In the genomic region with DNA sequence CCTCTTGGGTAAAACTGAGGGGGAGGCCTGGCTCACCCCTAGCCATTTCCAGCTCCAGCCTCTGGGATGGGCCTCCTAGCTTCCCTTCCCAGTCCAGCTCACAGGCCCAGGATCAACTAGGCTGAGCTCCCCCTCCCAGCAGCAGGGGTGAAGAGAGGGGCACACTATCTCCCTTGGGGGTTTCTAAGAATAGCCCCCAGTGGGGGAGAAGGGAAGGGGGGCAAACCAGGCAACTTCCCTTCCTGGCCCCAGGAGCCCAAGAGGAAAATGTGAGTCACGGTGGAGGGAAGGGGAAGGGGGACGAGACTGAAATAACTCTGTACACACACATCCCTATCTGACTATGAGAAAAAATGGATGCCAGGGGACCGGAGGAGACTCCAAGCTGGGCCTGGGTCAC, we compare ENCODE assay signal across 13 cellular contexts. TPM values are rescaled to one million over a fixed set of nuclear protein-coding genes. Genes with fewer than 3 reads are reported as not detected.
A peak's percentile ranks its signal among the peaks of the same experiment; 100 is the strongest.
DNase-seq lines count a peak whose midpoint lies in the region; ATAC-seq, FAIRE-seq and TF ChIP-seq lines count a peak whose summit lies in the region.
"Had no signal": no experiment of that assay in that cellular context is flagged by ENCODE, and none has a peak within 500 bp of the region (broad histone marks: within the 10 kb centered on the region; RNA-seq: fewer than 3 reads in every experiment).

No MANE protein-coding gene starts in this region.

- no peak for TF ChIP-seq RAD21 in liver (IDR thresholded peaks at IDR 0.05)
- no peak for TF ChIP-seq RAD21 in HepG2 (CRISPR knock-in tag; IDR thresholded peaks at IDR 0.05)

- no peaks in the 10 kb centered on the region for H3K9me3 Mint-ChIP-seq in CD4-positive, alpha-beta memory T cell
- H3K9me3 Mint-ChIP-seq in CD8-positive, alpha-beta T cell = no peaks in the 10 kb centered on the region
- H3K9me3 Mint-ChIP-seq: neural progenitor cell had no signal

- TF ChIP-seq CTCF in liver (IDR thresholded peaks at IDR 0.05; ENCODE audit: low read depth, low read length, missing input control) (no peak), HepG2 (CRISPR knock-in tag; IDR thresholded peaks at IDR 0.05) (no peak), colonic mucosa (IDR thresholded peaks at IDR 0.05) (no peak)
- no peak for TF ChIP-seq CTCF in CD8-positive, alpha-beta T cell (IDR thresholded peaks at IDR 0.05)

- H3K4me3 ChIP-seq in liver (ENCODE audit: low read depth in 1 of 3, low read length in 3 of 3) = no peak overlapping the region
- H3K4me3 ChIP-seq in HepG2 (replicated peaks in 1 of 3; ENCODE audit: insufficient read depth in 1 of 3, low read depth in 2 of 3, low read length in 3 of 3) = no peak overlapping the region
- no peak overlapping the region for H3K4me3 ChIP-seq in colonic mucosa
- no peak overlapping the region for H3K4me3 ChIP-seq in mesodermal cell (ENCODE audit: extremely low read depth, insufficient read depth, low read length, poor library complexity, severe bottlenecking)
- no peak overlapping the region for H3K4me3 ChIP-seq in aorta (ENCODE audit: low read length in 2 of 2)
- H3K4me3 ChIP-seq in CD4-positive, alpha-beta memory T cell (ENCODE audit: low read length in 2 of 2) = no peak overlapping the region
- H3K4me3 ChIP-seq in CD8-positive, alpha-beta T cell (ENCODE audit: low read depth, low read length) = no peak overlapping the region
- H3K4me3 ChIP-seq: A549, HAP-1, neural progenitor cell had no signal

- POLR2A ChIA-PET in HepG2 (lab: Yijun Ruan, JAX) = interaction anchor here (2.2 kb wide), 1 partner anchor 86 kb away, joined by 5 read pairs; a partner anchor contains a TSS
- POLR2A ChIA-PET in CD4-positive, alpha-beta memory T cell (lab: Charles Lee; ENCODE audit: partially characterized antibody) = no interaction called here
- POLR2A ChIA-PET in CD8-positive, alpha-beta T cell (lab: Charles Lee) = interaction anchor here (0.6 kb wide), 1 partner anchor 26 kb away, joined by 3 read pairs; no protein-coding TSS in a partner anchor

- peaks cover 0 to 11% of the 10 kb centered on the region in 2 donors for H3K27me3 Mint-ChIP-seq in CD4-positive, alpha-beta memory T cell
- H3K27me3 Mint-ChIP-seq in CD8-positive, alpha-beta T cell (ENCODE audit: low read depth) = peaks cover 5% of the 10 kb centered on the region

- 68% methylated on average over 3 of the region's 3 CpGs for WGBS in liver
- WGBS in HepG2 (ENCODE audit: low lambda C conversion rate) = 95% methylated on average over 3 of the region's 3 CpGs
- WGBS in mesodermal cell (ENCODE audit: insufficient coverage in 2 of 2), 2 experiments = 100% methylated on average over 1 of the region's 3 CpGs; no CpG with 5 or more reads in 1 of the 2 experiments
- 0 to 3% methylated on average over 3 of the region's 3 CpGs for WGBS in aorta, 2 donors

- FAIRE-seq in HepG2 (lab: Jason Lieb, UNC) = no peak
- FAIRE-seq: A549 had no signal

- no peak for TF ChIP-seq EP300 in HepG2 (IDR thresholded peaks at IDR 0.05; ENCODE audit: low read depth in 2 of 2, low read length in 2 of 2)
- no peak for TF ChIP-seq EP300 in HepG2 (CRISPR knock-in tag; IDR thresholded peaks at IDR 0.05; ENCODE audit: borderline replicate concordance)

- no peaks in the 10 kb centered on the region for H4K20me1 ChIP-seq in HepG2 (ENCODE audit: insufficient read depth, low read length)

- H3K9ac ChIP-seq in liver (ENCODE audit: low read depth in 1 of 2, low read length in 2 of 2) (no peak overlapping the region), HepG2 (ENCODE audit: insufficient read depth, low read depth, low read length) (no peak overlapping the region), colonic mucosa (ENCODE audit: low read depth in 2 of 2, low read length in 2 of 2) (peak overlapping the region in 1 of 2 donors; percentile 36)
- H3K9ac ChIP-seq: neural progenitor cell had no signal

- CTCF ChIA-PET in HepG2 (lab: Yijun Ruan, JAX; ENCODE audit: low intra/inter-chr PET ratio, low total read pairs) = no interaction called here
- CTCF ChIA-PET in CD4-positive, alpha-beta memory T cell (lab: Charles Lee; ENCODE audit: partially characterized antibody) = interaction anchor here (1.2 to 3.1 kb wide), 2 partner anchors 15 to 27 kb away, joined by 7 to 22 read pairs; no protein-coding TSS in a partner anchor
- CTCF ChIA-PET in CD8-positive, alpha-beta T cell (lab: Charles Lee) = interaction anchor here (3.5 kb wide), 1 partner anchor 15 kb away, joined by 24 read pairs; no protein-coding TSS in a partner anchor

- H3K36me3 ChIP-seq in liver (ENCODE audit: control insufficient read depth in 4 of 4, insufficient read depth in 3 of 4, low read depth in 1 of 4, low read length in 3 of 4) (peaks cover 0 to 17% (median 7%) of the 10 kb centered on the region in 4 donors), HepG2 (replicated peaks in 1 of 2; ENCODE audit: control insufficient read depth in 1 of 2, insufficient read depth in 2 of 2, low read length in 2 of 2) (peaks cover 5 to 18% of the 10 kb centered on the region in 2 experiments; a peak in 4 of 5 replicates), colonic mucosa (peaks cover 4% of the 10 kb centered on the region), mesodermal cell (ENCODE audit: control insufficient read depth, insufficient read depth, low read length) (peaks cover 30% of the 10 kb centered on the region), aorta (ENCODE audit: control insufficient read depth in 1 of 2, insufficient read depth in 2 of 2, low read length in 1 of 2) (peaks cover 0 to 6% of the 10 kb centered on the region in 2 donors)
- no peaks in the 10 kb centered on the region for H3K36me3 ChIP-seq in CD4-positive, alpha-beta memory T cell (ENCODE audit: insufficient read depth, low read length)
- H3K36me3 ChIP-seq in CD8-positive, alpha-beta T cell (ENCODE audit: insufficient read depth, low read length) = no peaks in the 10 kb centered on the region
- H3K36me3 ChIP-seq: HAP-1, neural progenitor cell had no signal

- H3K79me2 ChIP-seq in HepG2 (ENCODE audit: insufficient read depth, low read length) = no peaks in the 10 kb centered on the region

- H3K27ac ChIP-seq in liver (ENCODE audit: low read depth in 1 of 2, low read length in 2 of 2) = no peak overlapping the region
- no peak overlapping the region for H3K27ac ChIP-seq in HepG2 (ENCODE audit: extremely low read length, insufficient read depth, low read length)
- peak overlapping the region; percentile 33 for H3K27ac ChIP-seq in colonic mucosa
- peak overlapping the region; percentile 67 for H3K27ac ChIP-seq in mesodermal cell (ENCODE audit: low read depth, low read length, severe bottlenecking)
- peak overlapping the region; percentile 44 to 77 for H3K27ac ChIP-seq in aorta (ENCODE audit: low read depth in 1 of 2, low read length in 2 of 2)
- no peak overlapping the region for H3K27ac ChIP-seq in CD4-positive, alpha-beta memory T cell (ENCODE audit: low read depth, low read length)
- H3K27ac ChIP-seq in CD8-positive, alpha-beta T cell (ENCODE audit: low read depth, low read length) = no peak overlapping the region
- H3K27ac ChIP-seq: A549, neural progenitor cell had no signal

- no peaks in the 10 kb centered on the region for H3K4me1 Mint-ChIP-seq in CD4-positive, alpha-beta memory T cell
- H3K4me1 Mint-ChIP-seq in CD8-positive, alpha-beta T cell (ENCODE audit: low read depth) = no peaks in the 10 kb centered on the region
- H3K4me1 Mint-ChIP-seq: activated CD8-positive, alpha-beta memory T cell treated with anti-CD3 and anti-CD28 coated beads, Interleukin-2, amount 10 ng/mL, durations not matched to agents 7 days and 5 days had no signal

- no peaks in the 10 kb centered on the region for H3K9me3 ChIP-seq in liver (ENCODE audit: control insufficient read depth in 4 of 4, low read length in 3 of 4)
- H3K9me3 ChIP-seq in HepG2 (ENCODE audit: low read length) = no peaks in the 10 kb centered on the region
- H3K9me3 ChIP-seq in colonic mucosa = no peaks in the 10 kb centered on the region
- H3K9me3 ChIP-seq in mesodermal cell (ENCODE audit: control insufficient read depth, low read length) = no peaks in the 10 kb centered on the region
- no peaks in the 10 kb centered on the region for H3K9me3 ChIP-seq in aorta (ENCODE audit: control insufficient read depth, low read length)
- H3K9me3 ChIP-seq in CD4-positive, alpha-beta memory T cell (ENCODE audit: control insufficient read depth in 1 of 2, low read length in 2 of 2) = no peaks in the 10 kb centered on the region
- H3K9me3 ChIP-seq in CD8-positive, alpha-beta T cell (ENCODE audit: low read length) = no peaks in the 10 kb centered on the region
- H3K9me3 ChIP-seq: A549, HAP-1 had no signal

- no peak overlapping the region for H2AFZ ChIP-seq in HepG2 (ENCODE audit: low read length)
- H2AFZ ChIP-seq: neural progenitor cell had no signal

- TF ChIP-seq POLR2A in HepG2 (IDR thresholded peaks at IDR 0.05; ENCODE audit: insufficient read depth in 1 of 2, low read depth in 2 of 2, low read length in 2 of 2) = no peak

- intact Hi-C loops in HepG2 (cut with micrococcal nuclease; ENCODE audit: unreplicated experiment) = no loop called here
- intact Hi-C loops in colonic mucosa (cut with DNase I) = no loop called here
- intact Hi-C loops in aorta (cut with DNase I) = no loop called here
- intact Hi-C loops in CD4-positive, alpha-beta memory T cell (cut with micrococcal nuclease) = no loop called here
- intact Hi-C loops in CD8-positive, alpha-beta T cell (cut with DNase I, micrococcal nuclease) = no loop called here

- H3K4me2 ChIP-seq in HepG2 (ENCODE audit: low read depth, low read length) = no peak overlapping the region
- H3K4me2 ChIP-seq: A549, neural progenitor cell had no signal

- H3K27me3 ChIP-seq in liver (ENCODE audit: control insufficient read depth in 4 of 4, insufficient read depth in 4 of 4, low read length in 3 of 4) (no peaks in the 10 kb centered on the region), HepG2 (ENCODE audit: control insufficient read depth in 1 of 2, insufficient read depth in 2 of 2, low read length in 2 of 2) (no peaks in the 10 kb centered on the region; a peak in 1 of 5 replicates), colonic mucosa (no peaks in the 10 kb centered on the region), aorta (ENCODE audit: control insufficient read depth in 1 of 2, insufficient read depth in 2 of 2, low read length in 1 of 2) (no peaks in the 10 kb centered on the region)
- H3K27me3 ChIP-seq in CD4-positive, alpha-beta memory T cell (ENCODE audit: insufficient read depth, low read length) = no peaks in the 10 kb centered on the region
- no peaks in the 10 kb centered on the region for H3K27me3 ChIP-seq in CD8-positive, alpha-beta T cell (ENCODE audit: insufficient read depth, low read length)
- H3K27me3 ChIP-seq: neural progenitor cell had no signal

- no peaks in the 10 kb centered on the region for H3K36me3 Mint-ChIP-seq in CD4-positive, alpha-beta memory T cell
- no peaks in the 10 kb centered on the region for H3K36me3 Mint-ChIP-seq in CD8-positive, alpha-beta T cell
- H3K36me3 Mint-ChIP-seq: activated CD8-positive, alpha-beta memory T cell treated with anti-CD3 and anti-CD28 coated beads, Interleukin-2, amount 10 ng/mL, durations not matched to agents 7 days and 5 days had no signal

- H3K4me1 ChIP-seq in liver (ENCODE audit: control insufficient read depth in 4 of 4, insufficient read depth in 4 of 4, low read length in 3 of 4) (no peaks in the 10 kb centered on the region), HepG2 (ENCODE audit: insufficient read depth, low read length) (no peaks in the 10 kb centered on the region), colonic mucosa (peaks cover 22% of the 10 kb centered on the region), mesodermal cell (ENCODE audit: control insufficient read depth, insufficient read depth, low read length, poor library complexity, severe bottlenecking) (peaks cover 14% of the 10 kb centered on the region), aorta (ENCODE audit: control insufficient read depth in 1 of 2, insufficient read depth in 2 of 2, low read length in 2 of 2) (peaks cover 0 to 3% of the 10 kb centered on the region in 2 donors)
- H3K4me1 ChIP-seq in CD4-positive, alpha-beta memory T cell (ENCODE audit: insufficient read depth, low read length) = no peaks in the 10 kb centered on the region
- no peaks in the 10 kb centered on the region for H3K4me1 ChIP-seq in CD8-positive, alpha-beta T cell (ENCODE audit: insufficient read depth, low read length)
- H3K4me1 ChIP-seq: A549, HAP-1, neural progenitor cell had no signal

- DNase-seq in HepG2 (ENCODE audit: low spot score) = no peak
- DNase-seq in colonic mucosa = no peak
- DNase-seq in aorta = peak; percentile 88 to 89
- no peak for DNase-seq in CD4-positive, alpha-beta memory T cell
- DNase-seq in CD8-positive, alpha-beta T cell = no peak
- no peak for DNase-seq in NCI-H187 (lab: John Stamatoyannopoulos, UW)
- DNase-seq: activated CD8-positive, alpha-beta memory T cell treated with anti-CD3 and anti-CD28 coated beads, Interleukin-2, amount 10 ng/mL, durations not matched to agents 7 days and 5 days; RPMI8226 had no signal

- in situ Hi-C loops in HepG2 (cut with HindIII; ENCODE audit: extremely low pct_ligation_motif_present, low pct_unique_long_range_greater_than_20kb) = no loop called here

- BruUV-seq in HepG2 (replicated peaks; lab: Mats Ljungman, UMichigan) = no TSS peak

- H3K27ac Mint-ChIP-seq in CD4-positive, alpha-beta memory T cell = no peak overlapping the region
- no peak overlapping the region for H3K27ac Mint-ChIP-seq in CD8-positive, alpha-beta T cell
- H3K27ac Mint-ChIP-seq: activated CD8-positive, alpha-beta memory T cell treated with anti-CD3 and anti-CD28 coated beads, Interleukin-2, amount 10 ng/mL, durations not matched to agents 7 days and 5 days; neural progenitor cell had no signal

- no peak for ATAC-seq in HepG2
- ATAC-seq in aorta (ENCODE audit: low FRiP score) = peak; percentile 86
- ATAC-seq in CD8-positive, alpha-beta T cell = no peak
- ATAC-seq: A549; activated CD8-positive, alpha-beta memory T cell treated with anti-CD3 and anti-CD28 coated beads, Interleukin-2, amount 10 ng/mL, durations not matched to agents 7 days and 5 days had no signal

- H3K4me3 Mint-ChIP-seq in CD4-positive, alpha-beta memory T cell = no peak overlapping the region
- no peak overlapping the region for H3K4me3 Mint-ChIP-seq in CD8-positive, alpha-beta T cell
- H3K4me3 Mint-ChIP-seq: activated CD8-positive, alpha-beta memory T cell treated with anti-CD3 and anti-CD28 coated beads, Interleukin-2, amount 10 ng/mL, durations not matched to agents 7 days and 5 days; neural progenitor cell had no signal

RNA-seq across cellular contexts. Expression of a gene that starts 9.0 kb away (rescaled TPM):
- total RNA-seq in liver = 10 to 100 TPM; 12.7 to 30.5 TPM
- 1 to 10 TPM; 4.3 to 8.2 TPM for polyA plus RNA-seq in liver
- 6.8 and 10.6 TPM in 2 replicates for total RNA-seq in HepG2 (2016; rRNA removed; fragmentation: Illumina TruSeq; extraction: Trizol)
- total RNA-seq in HepG2 (2016; cell fraction: cytosol; rRNA removed; fragmentation: Illumina TruSeq; extraction: Trizol; ENCODE audit: low read depth) = 1.0 and 1.9 TPM in 2 replicates
- 6.2 and 13.4 TPM in 2 replicates for total RNA-seq in HepG2 (2016; cell fraction: insoluble cytoplasmic fraction; rRNA removed; fragmentation: Illumina TruSeq; extraction: Trizol)
- total RNA-seq in HepG2 (2016; cell fraction: membrane; rRNA removed; fragmentation: Illumina TruSeq; extraction: Trizol) = 4.6 and 4.7 TPM in 2 replicates
- total RNA-seq in HepG2 (2016; cell fraction: nucleus; rRNA removed; fragmentation: Illumina TruSeq; extraction: Trizol) = 14.5 and 16.8 TPM in 2 replicates
- polyA plus RNA-seq in HepG2 (2011; rRNA removed) = 11.8 and 15.4 TPM in 2 replicates
- polyA plus RNA-seq in HepG2 (2011; cell fraction: cytosol; rRNA removed) = 9.2 and 11.5 TPM in 2 replicates
- polyA plus RNA-seq in HepG2 (2011; cell fraction: nucleus; rRNA removed) = 54.8 and 59.8 TPM in 2 replicates
- 9.1 and 10.5 TPM in 2 replicates for polyA plus RNA-seq in HepG2 (2012)
- 0.58 and 0.87 TPM in 2 replicates for polyA plus RNA-seq in HepG2 (2016; cell fraction: cytosol; fragmentation: Illumina TruSeq; extraction: Trizol; ENCODE audit: low read depth)
- polyA plus RNA-seq in HepG2 (2016; cell fraction: insoluble cytoplasmic fraction; fragmentation: Illumina TruSeq; extraction: Trizol; ENCODE audit: low read depth) = 4.3 and 5.7 TPM in 2 replicates
- polyA plus RNA-seq in HepG2 (2016; cell fraction: membrane; fragmentation: Illumina TruSeq; extraction: Trizol; ENCODE audit: low read depth) = 1.6 and 2.5 TPM in 2 replicates
- 29.2 and 33.7 TPM in 2 replicates for polyA plus RNA-seq in HepG2 (2016; cell fraction: nucleus; fragmentation: Illumina TruSeq; extraction: Trizol; ENCODE audit: insufficient read depth, low read depth)
- 48.0 and 70.3 TPM in 2 replicates for polyA minus RNA-seq in HepG2 (2011; rRNA and poly(A)+ RNA removed; ENCODE audit: low replicate concordance)
- polyA minus RNA-seq in HepG2 (2011; cell fraction: cytosol; rRNA and poly(A)+ RNA removed) = 17.7 and 22.5 TPM in 2 replicates
- polyA minus RNA-seq in HepG2 (2011; cell fraction: nucleus; rRNA and poly(A)+ RNA removed) = 21.5 and 22.5 TPM in 2 replicates
- total RNA-seq in colonic mucosa = 100 to 1,000 TPM in 1 of 2 donors, 10 to 100 TPM in 1; 84.7 to 121 TPM
- polyA plus RNA-seq in mesodermal cell (2013, experiment 1 of 2) = 40.1 TPM
- 33.0 TPM for polyA plus RNA-seq in mesodermal cell (2013, experiment 2 of 2)
- 10 to 100 TPM; 85.1 to 89.7 TPM for total RNA-seq in aorta
- polyA plus RNA-seq in aorta = 10 to 100 TPM; 12.9 to 67.5 TPM
- not detected for total RNA-seq in CD4-positive, alpha-beta memory T cell
- not detected for polyA plus RNA-seq in CD4-positive, alpha-beta memory T cell
- total RNA-seq in CD8-positive, alpha-beta T cell = not detected

RNA-seq across cellular contexts. Expression of a gene that starts 38.4 kb away (rescaled TPM):
- total RNA-seq in liver = 1 to 10 TPM; 1.4 to 1.9 TPM
- under 1 TPM; 0.92 to 0.93 TPM for polyA plus RNA-seq in liver
- 0.29 TPM in 1 of 2 replicates, not detected in the other for total RNA-seq in HepG2 (2016; rRNA removed; fragmentation: Illumina TruSeq; extraction: Trizol)
- total RNA-seq in HepG2 (2016; cell fraction: cytosol; rRNA removed; fragmentation: Illumina TruSeq; extraction: Trizol; ENCODE audit: low read depth) = not detected in 2 replicates
- 0.24 and 0.25 TPM in 2 replicates for total RNA-seq in HepG2 (2016; cell fraction: insoluble cytoplasmic fraction; rRNA removed; fragmentation: Illumina TruSeq; extraction: Trizol)
- 0.31 and 0.48 TPM in 2 replicates for total RNA-seq in HepG2 (2016; cell fraction: membrane; rRNA removed; fragmentation: Illumina TruSeq; extraction: Trizol)
- total RNA-seq in HepG2 (2016; cell fraction: nucleus; rRNA removed; fragmentation: Illumina TruSeq; extraction: Trizol) = 0.16 TPM in 1 of 2 replicates, not detected in the other
- polyA plus RNA-seq in HepG2 (2011; rRNA removed) = 0.54 and 0.88 TPM in 2 replicates
- polyA plus RNA-seq in HepG2 (2011; cell fraction: cytosol; rRNA removed) = 0.27 and 0.38 TPM in 2 replicates
- polyA plus RNA-seq in HepG2 (2011; cell fraction: nucleus; rRNA removed) = 1.9 and 2.8 TPM in 2 replicates
- polyA plus RNA-seq in HepG2 (2012) = 0.31 and 0.96 TPM in 2 replicates
- 0.18 and 0.26 TPM in 2 replicates for polyA plus RNA-seq in HepG2 (2016; cell fraction: cytosol; fragmentation: Illumina TruSeq; extraction: Trizol; ENCODE audit: low read depth)
- 0.09 and 0.19 TPM in 2 replicates for polyA plus RNA-seq in HepG2 (2016; cell fraction: insoluble cytoplasmic fraction; fragmentation: Illumina TruSeq; extraction: Trizol; ENCODE audit: low read depth)
- 0.48 TPM in 1 of 2 replicates, not detected in the other for polyA plus RNA-seq in HepG2 (2016; cell fraction: membrane; fragmentation: Illumina TruSeq; extraction: Trizol; ENCODE audit: low read depth)
- 1.0 and 1.1 TPM in 2 replicates for polyA plus RNA-seq in HepG2 (2016; cell fraction: nucleus; fragmentation: Illumina TruSeq; extraction: Trizol; ENCODE audit: insufficient read depth, low read depth)
- polyA minus RNA-seq in HepG2 (2011; rRNA and poly(A)+ RNA removed; ENCODE audit: low replicate concordance) = 0.36 and 23.6 TPM in 2 replicates
- polyA minus RNA-seq in HepG2 (2011; cell fraction: cytosol; rRNA and poly(A)+ RNA removed) = not detected in 2 replicates
- polyA minus RNA-seq in HepG2 (2011; cell fraction: nucleus; rRNA and poly(A)+ RNA removed) = 0.87 and 1.2 TPM in 2 replicates
- 10 to 100 TPM; 23.4 to 54.5 TPM for total RNA-seq in colonic mucosa
- 41.0 TPM for polyA plus RNA-seq in mesodermal cell (2013, experiment 1 of 2)
- 40.8 TPM for polyA plus RNA-seq in mesodermal cell (2013, experiment 2 of 2)
- 10 to 100 TPM; 20.5 to 30.8 TPM for total RNA-seq in aorta
- polyA plus RNA-seq in aorta = 10 to 100 TPM in 1 of 2 donors, 1 to 10 TPM in 1; 7.3 to 39.3 TPM
- total RNA-seq in CD4-positive, alpha-beta memory T cell = 10 to 100 TPM; 17.2 to 17.9 TPM
- polyA plus RNA-seq in CD4-positive, alpha-beta memory T cell = 1 to 10 TPM; 1.5 to 4.0 TPM
- 1 to 10 TPM; 3.2 to 4.2 TPM for total RNA-seq in CD8-positive, alpha-beta T cell

Comparison
In these comparisons a context has a peak if more than half of its experiments do, and no peak if none do; other contexts are left out.
1. H3K27ac ChIP-seq: peak in colonic mucosa (single experiment), mesodermal cell (single experiment) and aorta (2 of 2); none in liver (0 of 2), HepG2 (single experiment), CD4-positive, alpha-beta memory T cell (single experiment) and CD8-positive, alpha-beta T cell (single experiment).
2. DNase-seq: peak in aorta (2 of 2); none in HepG2 (single experiment), colonic mucosa (single experiment), CD4-positive, alpha-beta memory T cell (0 of 5), CD8-positive, alpha-beta T cell (0 of 7) and NCI-H187 (0 of 2).